ENCODE assay signal across 1 cellular context in the genomic region with DNA sequence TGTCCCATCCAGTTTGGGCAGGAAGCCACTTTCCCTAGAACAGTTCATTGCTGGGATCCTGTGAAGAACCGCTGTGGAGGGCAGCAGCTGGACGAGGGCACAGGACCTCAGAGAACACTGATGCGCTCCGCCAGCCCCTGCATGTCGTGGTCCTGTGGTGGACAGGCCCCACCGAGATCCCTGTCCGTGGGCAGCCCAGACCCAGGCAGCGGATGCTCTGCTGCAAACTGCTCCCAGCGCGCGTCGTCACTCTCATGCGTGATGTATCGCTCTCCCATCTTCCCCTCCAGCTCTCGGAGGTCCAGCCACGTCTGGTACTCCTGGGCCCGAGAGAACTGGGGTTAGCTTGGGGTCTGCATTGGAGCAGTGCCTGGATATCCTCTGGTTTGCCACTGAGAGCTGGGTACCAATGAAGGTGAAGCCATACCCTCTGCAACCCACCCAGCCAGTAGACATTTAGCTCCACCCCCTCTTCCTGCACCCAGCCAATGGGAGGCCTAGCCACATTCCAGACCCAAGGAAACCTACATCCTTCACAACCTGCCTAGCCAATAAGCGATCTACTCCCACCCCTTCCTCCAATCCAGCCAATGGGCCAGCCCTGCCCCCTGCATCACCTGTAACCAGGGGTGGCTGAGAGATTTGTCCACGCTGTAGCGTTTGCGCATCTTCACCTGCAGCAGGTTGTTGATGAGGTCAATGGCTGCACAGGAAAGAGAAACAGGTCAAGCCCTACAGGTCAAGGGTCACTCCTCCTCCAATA.
TF ChIP-seq lines count a peak whose summit lies in the region.

No MANE protein-coding gene starts in this region.

TF ChIP-seq in HEK293, 187 proteins besides CTCF, POLR2A, EP300 and RAD21 (continued from another document):
- TF ChIP-seq, protein P1, sequence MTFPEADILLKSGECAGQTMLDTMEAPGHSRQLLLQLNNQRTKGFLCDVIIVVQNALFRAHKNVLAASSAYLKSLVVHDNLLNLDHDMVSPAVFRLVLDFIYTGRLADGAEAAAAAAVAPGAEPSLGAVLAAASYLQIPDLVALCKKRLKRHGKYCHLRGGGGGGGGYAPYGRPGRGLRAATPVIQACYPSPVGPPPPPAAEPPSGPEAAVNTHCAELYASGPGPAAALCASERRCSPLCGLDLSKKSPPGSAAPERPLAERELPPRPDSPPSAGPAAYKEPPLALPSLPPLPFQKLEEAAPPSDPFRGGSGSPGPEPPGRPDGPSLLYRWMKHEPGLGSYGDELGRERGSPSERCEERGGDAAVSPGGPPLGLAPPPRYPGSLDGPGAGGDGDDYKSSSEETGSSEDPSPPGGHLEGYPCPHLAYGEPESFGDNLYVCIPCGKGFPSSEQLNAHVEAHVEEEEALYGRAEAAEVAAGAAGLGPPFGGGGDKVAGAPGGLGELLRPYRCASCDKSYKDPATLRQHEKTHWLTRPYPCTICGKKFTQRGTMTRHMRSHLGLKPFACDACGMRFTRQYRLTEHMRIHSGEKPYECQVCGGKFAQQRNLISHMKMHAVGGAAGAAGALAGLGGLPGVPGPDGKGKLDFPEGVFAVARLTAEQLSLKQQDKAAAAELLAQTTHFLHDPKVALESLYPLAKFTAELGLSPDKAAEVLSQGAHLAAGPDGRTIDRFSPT (tag by site-specific recombination; IDR thresholded peaks at IDR 0.05) = no peak
- TF ChIP-seq ZNF311 (tag by site-specific recombination; IDR thresholded peaks at IDR 0.05; ENCODE audit: borderline replicate concordance) = no peak
